ENCODE assay signal across 20 cellular contexts in the genomic region with DNA sequence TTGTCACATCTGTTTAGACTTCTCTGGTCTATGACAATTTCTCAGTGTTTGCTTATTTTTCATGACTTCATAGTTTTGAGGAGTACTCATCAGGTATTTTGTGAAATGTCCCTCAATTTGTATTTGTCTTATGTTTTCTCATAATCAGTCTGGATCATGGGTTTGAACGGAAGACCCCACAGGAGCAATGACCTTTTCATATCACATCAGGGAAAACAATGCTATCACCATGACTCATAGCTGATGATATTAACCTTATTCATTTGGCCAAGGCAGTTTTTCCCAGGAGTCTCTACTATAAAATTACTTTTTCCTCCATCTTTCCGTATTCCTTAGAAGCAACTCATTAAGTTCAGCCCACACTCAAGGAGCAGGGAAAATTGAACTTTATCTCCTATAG. TPM values are rescaled to one million over a fixed set of nuclear protein-coding genes. Genes with fewer than 3 reads are reported as not detected.
DNase-seq lines count a peak whose midpoint lies in the region; ATAC-seq and TF ChIP-seq lines count a peak whose summit lies in the region.
"Had no signal": no experiment of that assay in that cellular context is flagged by ENCODE, and none has a peak within 500 bp of the region (broad histone marks: within the 10 kb centered on the region; RNA-seq: fewer than 3 reads in every experiment).

No MANE protein-coding gene starts in this region.

- H3K27me3 ChIP-seq in CD8-positive, alpha-beta T cell (ENCODE audit: insufficient read depth, low read length): no peaks in the 10 kb centered on the region
- H3K27me3 ChIP-seq: ascending aorta had no signal

- H3K4me3 ChIP-seq in astrocyte of the spinal cord (ENCODE audit: low read depth, low read length): no peak overlapping the region
- no peak overlapping the region for H3K4me3 ChIP-seq in CD8-positive, alpha-beta T cell (ENCODE audit: low read depth, low read length)
- H3K4me3 ChIP-seq: ascending aorta had no signal

- no peaks in the 10 kb centered on the region for H3K36me3 ChIP-seq in CD8-positive, alpha-beta T cell (ENCODE audit: insufficient read depth, low read length)
- H3K36me3 ChIP-seq: ascending aorta had no signal

- no peak overlapping the region for H3K4me3 Mint-ChIP-seq in CD8-positive, alpha-beta T cell
- H3K4me3 Mint-ChIP-seq: activated B cell treated with CpG ODN at 0.5 μM for 24 hours, memory B cell, nephron had no signal

- no peaks in the 10 kb centered on the region for H3K9me3 ChIP-seq in CD8-positive, alpha-beta T cell (ENCODE audit: low read length)
- H3K9me3 ChIP-seq: ascending aorta had no signal

- no peaks in the 10 kb centered on the region for H3K4me1 ChIP-seq in CD8-positive, alpha-beta T cell (ENCODE audit: insufficient read depth, low read length)

- no peak overlapping the region for H3K27ac ChIP-seq in CD8-positive, alpha-beta T cell (ENCODE audit: low read depth, low read length)
- H3K27ac ChIP-seq: ascending aorta, HL-60 had no signal

- H3K27ac Mint-ChIP-seq in CD8-positive, alpha-beta T cell: no peak overlapping the region
- H3K27ac Mint-ChIP-seq: activated B cell treated with CpG ODN at 0.5 μM for 24 hours, memory B cell, nephron had no signal

- no peak for TF ChIP-seq CTCF in astrocyte of the spinal cord (IDR thresholded peaks at IDR 0.05; ENCODE audit: low read depth, low read length)
- no peak for TF ChIP-seq CTCF in CD8-positive, alpha-beta T cell (IDR thresholded peaks at IDR 0.05)

- in situ Hi-C loops in Caki2 (cut with HindIII; ENCODE audit: low pct_unique_long_range_greater_than_20kb, low sequenced_read_pairs): no loop called here
- in situ Hi-C loops in astrocyte of the spinal cord (cut with HindIII; ENCODE audit: low sequenced_read_pairs): no loop called here

- no peak for ATAC-seq in CD8-positive, alpha-beta T cell
- ATAC-seq in HG02571 (IDR thresholded peaks at IDR 0.05; ENCODE audit: unreplicated experiment) (no peak), HG02973 (IDR thresholded peaks at IDR 0.05; ENCODE audit: unreplicated experiment) (no peak)

- no peaks in the 10 kb centered on the region for H3K27me3 Mint-ChIP-seq in CD8-positive, alpha-beta T cell (ENCODE audit: low read depth)
- H3K27me3 Mint-ChIP-seq: activated B cell treated with CpG ODN at 0.5 μM for 24 hours, memory B cell had no signal

- peak; percentile 40 for DNase-seq in Caki2 (ENCODE audit: low read depth)
- peak; percentile 47 for DNase-seq in HT1080 (ENCODE audit: low read depth)
- peak; percentile 12 for DNase-seq in astrocyte of the spinal cord (ENCODE audit: low read depth, low spot score)
- peak; percentile 4 for DNase-seq in hepatic stellate cell (ENCODE audit: low spot score)
- no peak for DNase-seq in CD8-positive, alpha-beta T cell
- no peak for DNase-seq in inferior parietal cortex (ENCODE audit: extremely low spot score)
- DNase-seq: activated B cell treated with CpG ODN at 0.5 μM for 24 hours, activated gamma-delta T cell treated with Interleukin-2 at 50 U/mL for 16 hours, DMS153, NCI-H2029, NCI-H69 had no signal

- no peaks in the 10 kb centered on the region for H3K9me3 Mint-ChIP-seq in CD8-positive, alpha-beta T cell
- H3K9me3 Mint-ChIP-seq: memory B cell, nephron had no signal

- H3K36me3 Mint-ChIP-seq in CD8-positive, alpha-beta T cell: no peaks in the 10 kb centered on the region
- H3K36me3 Mint-ChIP-seq: memory B cell had no signal

- intact Hi-C loops in CD8-positive, alpha-beta T cell (cut with DNase I, micrococcal nuclease): no loop called here

- POLR2A ChIA-PET in CD8-positive, alpha-beta T cell (lab: Charles Lee): no interaction called here

- H3K4me1 Mint-ChIP-seq in CD8-positive, alpha-beta T cell (ENCODE audit: low read depth): no peaks in the 10 kb centered on the region
- H3K4me1 Mint-ChIP-seq: activated B cell treated with CpG ODN at 0.5 μM for 24 hours, memory B cell had no signal

- CTCF ChIA-PET in CD8-positive, alpha-beta T cell (lab: Charles Lee): no interaction called here

RNA-seq across cellular contexts. Expression of a gene that starts 32.7 kb away (rescaled TPM):
- total RNA-seq in Caki2 (2014; rRNA removed; shearing (Covaris generic); ENCODE audit: low replicate concordance): not detected in 2 replicates
- not detected in 2 replicates for total RNA-seq in HT1080 (2014; rRNA removed; shearing (Covaris generic))
- polyA plus RNA-seq in HT1080 (2015; cell fraction: cytosol; rRNA removed): not detected in 2 replicates
- not detected in 2 replicates for polyA plus RNA-seq in HT1080 (2015; cell fraction: nucleus; rRNA removed)
- total RNA-seq in CD8-positive, alpha-beta T cell: not detected
- total RNA-seq: activated B cell treated with CpG ODN at 0.5 μM for 24 hours, ascending aorta, frontal cortex, renal cortical epithelial cell had no signal
- polyA plus RNA-seq: BJ had no signal

RNA-seq across cellular contexts. Expression of a gene that starts 47.5 kb away (rescaled TPM):
- total RNA-seq in Caki2 (2014; rRNA removed; shearing (Covaris generic); ENCODE audit: low replicate concordance): not detected in 2 replicates
- total RNA-seq in HT1080 (2014; rRNA removed; shearing (Covaris generic)): not detected in 2 replicates
- polyA plus RNA-seq in HT1080 (2015; cell fraction: cytosol; rRNA removed): 0.06 TPM in 1 of 2 replicates, not detected in the other
- polyA plus RNA-seq in HT1080 (2015; cell fraction: nucleus; rRNA removed): not detected in 2 replicates
- total RNA-seq in CD8-positive, alpha-beta T cell: not detected
- total RNA-seq: activated B cell treated with CpG ODN at 0.5 μM for 24 hours, frontal cortex, renal cortical epithelial cell had no signal
- polyA plus RNA-seq: BJ had no signal

Comparison
In these comparisons a context has a peak if more than half of its experiments do, and no peak if none do; other contexts are left out.
1. DNase-seq: peak in Caki2 (single experiment), HT1080 (single experiment), astrocyte of the spinal cord (single experiment) and hepatic stellate cell (single experiment); none in CD8-positive, alpha-beta T cell (0 of 7) and inferior parietal cortex (single experiment).